ENCODE assay signal across 8 cellular contexts in the genomic region with DNA sequence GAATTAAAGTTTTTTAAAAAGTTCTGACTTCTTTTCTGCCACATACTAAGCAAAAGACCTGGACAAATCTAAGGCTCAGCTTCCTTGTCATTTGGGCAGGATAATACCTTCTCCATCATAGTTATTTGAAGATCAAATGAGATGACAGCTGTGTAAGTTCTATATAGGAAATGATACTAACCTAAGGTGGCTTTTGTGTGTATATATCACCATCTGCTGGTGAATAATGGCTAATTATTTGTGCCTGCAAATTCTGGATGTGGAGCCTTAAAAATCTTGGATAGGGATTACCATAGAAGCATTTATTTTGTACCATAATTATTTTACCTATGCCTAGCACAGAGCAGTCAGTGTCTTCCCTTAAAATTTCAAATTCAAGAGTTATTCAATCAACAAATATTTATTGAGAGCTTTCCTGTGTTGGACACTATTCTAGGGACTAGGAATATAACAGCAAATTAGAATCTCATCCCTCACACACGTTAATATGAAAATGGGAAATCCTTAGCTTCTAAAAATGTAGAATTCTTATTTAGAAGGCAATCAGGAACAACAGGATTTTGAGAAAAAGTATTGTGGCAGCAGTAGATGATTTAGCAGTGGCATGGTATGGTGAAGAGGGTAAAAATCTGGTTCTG.
DNase-seq lines count a peak whose midpoint lies in the region; ATAC-seq and TF ChIP-seq lines count a peak whose summit lies in the region.

No MANE protein-coding gene starts in this region.

- POLR2A ChIA-PET in MCF 10A (lab: Yijun Ruan, JAX): interaction anchor here (0.8 to 3.9 kb wide), 10 partner anchors 9 to 467 kb away, joined by 3 to 24 read pairs (median 4); a partner anchor contains a TSS

- peak; percentile 73 for ATAC-seq in upper lobe of right lung
- no peak for ATAC-seq in GM19351 (IDR thresholded peaks at IDR 0.05; ENCODE audit: unreplicated experiment)

- H3K4me1 Mint-ChIP-seq in MCF 10A (ENCODE audit: insufficient read depth, unreplicated experiment): no peaks in the 10 kb centered on the region

- peaks cover 24% of the 10 kb centered on the region for H3K36me3 Mint-ChIP-seq in MCF 10A (ENCODE audit: insufficient read depth, unreplicated experiment)

- CTCF ChIA-PET in MCF 10A (lab: Yijun Ruan, JAX): interaction anchor here (0.6 to 14.8 kb wide), 26 partner anchors 8 to 250 kb away, joined by 3 to 311 read pairs (median 4); a partner anchor contains a TSS

- H3K9me3 ChIP-seq in upper lobe of right lung: no peaks in the 10 kb centered on the region

- peak; percentile 45 for DNase-seq in Ammon's horn (ENCODE audit: low spot score)
- DNase-seq in GM20000 (ENCODE audit: low spot score): peak; percentile 45
- peak; percentile 14 to 59 for DNase-seq in NCI-H446 (lab: John Stamatoyannopoulos, UW)
- peak; percentile 55 for DNase-seq in MCF 10A (ENCODE audit: unreplicated experiment)
- peak; percentile 55 for DNase-seq in kidney glomerular epithelial cell (lab: John Stamatoyannopoulos, UW)
- no peak for DNase-seq in upper lobe of right lung
- DNase-seq in activated effector memory CD4-positive, alpha-beta T cell treated with anti-CD3 and anti-CD28 coated beads, Interleukin-2, amount 50 U/mL, for 16 hours: no peak

- TF ChIP-seq CTCF in GM20000 (IDR thresholded peaks at IDR 0.05; ENCODE audit: extremely low read depth, missing control alignments): no peak
- peak; percentile 55 for TF ChIP-seq CTCF in MCF 10A (IDR thresholded peaks at IDR 0.05; ENCODE audit: unreplicated experiment)
- TF ChIP-seq CTCF in upper lobe of right lung (IDR thresholded peaks at IDR 0.05): peak; percentile 64

- no peaks in the 10 kb centered on the region for H3K27me3 ChIP-seq in upper lobe of right lung

- no peak overlapping the region for H3K4me3 ChIP-seq in upper lobe of right lung

- H3K9me3 Mint-ChIP-seq in MCF 10A (ENCODE audit: unreplicated experiment): no peaks in the 10 kb centered on the region

- no peak overlapping the region for H3K27ac Mint-ChIP-seq in MCF 10A (ENCODE audit: low read depth, unreplicated experiment)

- H3K36me3 ChIP-seq in upper lobe of right lung: peaks cover 14% of the 10 kb centered on the region

- no peak overlapping the region for H3K27ac ChIP-seq in upper lobe of right lung

- H3K4me1 ChIP-seq in upper lobe of right lung: no peaks in the 10 kb centered on the region

- intact Hi-C loops in MCF 10A (cut with micrococcal nuclease) (loop anchor here (1.0 kb wide), 3 partner anchors 152 to 249 kb away; no protein-coding TSS in a partner anchor), upper lobe of right lung (cut with DNase I) (loop anchor here (5.0 kb wide), 1 partner anchor 152 kb away; no protein-coding TSS in a partner anchor)

- BruUV-seq in MCF 10A (replicated peaks; lab: Mats Ljungman, UMichigan): no TSS peak

- H3K4me3 Mint-ChIP-seq in MCF 10A (ENCODE audit: unreplicated experiment): no peak overlapping the region

- H3K27me3 Mint-ChIP-seq in MCF 10A (ENCODE audit: insufficient read depth, unreplicated experiment): no peaks in the 10 kb centered on the region

Comparison
In these comparisons a context has a peak if more than half of its experiments do, and no peak if none do; other contexts are left out.
1. DNase-seq: peak in Ammon's horn (single experiment), GM20000 (single experiment), NCI-H446 (2 of 2), MCF 10A (single experiment) and kidney glomerular epithelial cell (single experiment); none in upper lobe of right lung (single experiment) and activated effector memory CD4-positive, alpha-beta T cell treated with anti-CD3 and anti-CD28 coated beads, Interleukin-2, amount 50 U/mL, for 16 hours (single experiment).